ENCODE assay signal across 8 cellular contexts in the genomic region with DNA sequence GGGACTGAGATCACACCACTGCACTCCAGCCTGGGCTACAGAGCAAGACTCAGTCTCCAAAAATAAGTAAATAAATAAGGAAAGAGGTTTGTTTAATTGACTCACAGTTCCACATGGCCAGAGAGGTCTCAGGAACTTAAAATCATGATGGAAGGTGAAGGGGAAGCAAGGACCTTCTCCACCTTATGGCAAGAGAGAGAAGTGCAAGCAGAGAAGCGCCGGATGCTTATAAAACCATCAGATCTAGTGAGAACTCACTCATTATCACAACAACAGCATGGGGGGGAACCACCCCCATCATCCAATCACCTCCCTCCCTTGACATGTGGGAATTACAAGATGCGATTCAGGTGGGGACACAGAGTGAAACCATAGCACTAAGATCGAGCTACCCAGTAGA. TPM values are rescaled to one million over a fixed set of nuclear protein-coding genes. Genes with fewer than 3 reads are reported as not detected.
DNase-seq lines count a peak whose midpoint lies in the region; ATAC-seq and TF ChIP-seq lines count a peak whose summit lies in the region.

No MANE protein-coding gene starts in this region.

- H4K91ac ChIP-seq in mesenchymal stem cell (ENCODE audit: low read length) (no peak overlapping the region), neuronal stem cell (ENCODE audit: low read depth, low read length, poor library complexity) (no peak overlapping the region)

- H3K36me3 ChIP-seq in mesenchymal stem cell (ENCODE audit: control insufficient read depth in 1 of 2, insufficient read depth in 2 of 2, low read depth in 1 of 2, low read length in 2 of 2) (no peaks in the 10 kb centered on the region), neuronal stem cell (replicated peaks in 1 of 2; ENCODE audit: control insufficient read depth in 2 of 2, insufficient read depth in 2 of 2, low read length in 2 of 2) (no peaks in the 10 kb centered on the region)

- H2AFZ ChIP-seq in mesenchymal stem cell (ENCODE audit: low read depth, low read length), result no peak overlapping the region
- no peak overlapping the region for H2AFZ ChIP-seq in neuronal stem cell (ENCODE audit: low read length)

- no peak overlapping the region for H2BK15ac ChIP-seq in mesenchymal stem cell (ENCODE audit: low read depth, poor library complexity, severe bottlenecking)
- no peak overlapping the region for H2BK15ac ChIP-seq in neuronal stem cell (ENCODE audit: low read length)

- no peak overlapping the region for H3K4me2 ChIP-seq in mesenchymal stem cell (ENCODE audit: low read length, poor library complexity, severe bottlenecking)
- H3K4me2 ChIP-seq in neuronal stem cell (ENCODE audit: insufficient read depth, low read length, poor library complexity, severe bottlenecking), result no peak overlapping the region

- ATAC-seq in GM18505 (IDR thresholded peaks at IDR 0.05; ENCODE audit: unreplicated experiment) (peak; percentile 90), HG02623 (IDR thresholded peaks at IDR 0.05; ENCODE audit: unreplicated experiment) (peak; percentile 80)

- no peak overlapping the region for H3K4ac ChIP-seq in mesenchymal stem cell (ENCODE audit: low read depth in 1 of 2, low read length in 2 of 2)
- H3K4ac ChIP-seq in neuronal stem cell (ENCODE audit: low read length), result no peak overlapping the region

- H3K18ac ChIP-seq in mesenchymal stem cell (ENCODE audit: low read depth in 1 of 2, low read length in 2 of 2), result no peak overlapping the region
- H3K18ac ChIP-seq in neuronal stem cell (ENCODE audit: low read length), result no peak overlapping the region

- no peak for TF ChIP-seq POLR2A in GM18505 (IDR thresholded peaks at IDR 0.05; ENCODE audit: borderline replicate concordance, extremely low read depth, insufficient read depth, insufficient read length)

- no peak overlapping the region for H2BK5ac ChIP-seq in mesenchymal stem cell (ENCODE audit: low read depth, low read length, poor library complexity, severe bottlenecking)
- H2BK5ac ChIP-seq in neuronal stem cell (ENCODE audit: low read length), result no peak overlapping the region

- H3K27ac ChIP-seq in mesenchymal stem cell (ENCODE audit: low read length, poor library complexity, severe bottlenecking), result no peak overlapping the region
- H3K27ac ChIP-seq in neuronal stem cell (replicated peaks; ENCODE audit: low read length), result no peak overlapping the region

- H3K4me3 ChIP-seq in mesenchymal stem cell (ENCODE audit: insufficient read depth in 1 of 2, low read depth in 1 of 2, low read length in 2 of 2), result no peak overlapping the region
- no peak overlapping the region for H3K4me3 ChIP-seq in neuronal stem cell (ENCODE audit: low read length in 2 of 2)

- H4K8ac ChIP-seq in mesenchymal stem cell (ENCODE audit: low read length) (no peak overlapping the region), neuronal stem cell (ENCODE audit: low read depth, low read length) (no peak overlapping the region)

- H3K27me3 ChIP-seq in mesenchymal stem cell (ENCODE audit: control insufficient read depth in 1 of 2, insufficient read depth in 1 of 2, low read length in 2 of 2), result no peaks in the 10 kb centered on the region
- no peaks in the 10 kb centered on the region for H3K27me3 ChIP-seq in neuronal stem cell (ENCODE audit: control insufficient read depth in 3 of 3, insufficient read depth in 3 of 3, low read depth in 1 of 3, low read length in 3 of 3)

- no peak overlapping the region for H3K23ac ChIP-seq in mesenchymal stem cell (ENCODE audit: low read length in 2 of 2)
- H3K23ac ChIP-seq in neuronal stem cell (ENCODE audit: low read depth, low read length, poor library complexity), result no peak overlapping the region

- DNase-seq in RPMI8226 (peak; percentile 31), mesenchymal stem cell (peak; percentile 14), neuronal stem cell (ENCODE audit: low spot score) (no peak), C1 segment of cervical spinal cord (lab: John Stamatoyannopoulos, UW) (no peak), activated gamma-delta T cell treated with Interleukin-2 at 50 U/mL for 16 hours (no peak), NCI-H1417 treated with DMSO at 0.1 percent for 48 hours (lab: John Stamatoyannopoulos, UW) (no peak)

- H2AK5ac ChIP-seq in mesenchymal stem cell (ENCODE audit: low read length, severe bottlenecking) (no peak overlapping the region), neuronal stem cell (ENCODE audit: low read depth, low read length) (no peak overlapping the region)

- H2BK120ac ChIP-seq in mesenchymal stem cell (ENCODE audit: low read depth, low read length) (no peak overlapping the region), neuronal stem cell (ENCODE audit: low read depth, low read length) (no peak overlapping the region)

- WGBS in mesenchymal stem cell, result 46% methylated on average over 3 of the region's 4 CpGs
- WGBS in neuronal stem cell (ENCODE audit: extremely low coverage in 2 of 2, insufficient read length in 2 of 2, insufficient replicate concordance in 1 of 2), 2 donors, result no CpG with 5 or more reads among the region's 4 CpGs

- H3K14ac ChIP-seq in mesenchymal stem cell (ENCODE audit: low read length in 2 of 2) (no peak overlapping the region), neuronal stem cell (ENCODE audit: low read length) (no peak overlapping the region)

- H3K79me1 ChIP-seq in mesenchymal stem cell (replicated peaks; ENCODE audit: low read length, poor library complexity, severe bottlenecking) (no peaks in the 10 kb centered on the region), neuronal stem cell (ENCODE audit: low read depth, low read length) (no peaks in the 10 kb centered on the region)

- no peak overlapping the region for H3K9ac ChIP-seq in mesenchymal stem cell (ENCODE audit: low read length)
- no peak overlapping the region for H3K9ac ChIP-seq in neuronal stem cell (ENCODE audit: low read depth, low read length, poor library complexity)

- peaks cover 4% of the 10 kb centered on the region for H3K9me3 ChIP-seq in mesenchymal stem cell (ENCODE audit: control insufficient read depth, low read length)
- peaks cover 0 to 3% of the 10 kb centered on the region in 2 donors for H3K9me3 ChIP-seq in neuronal stem cell (replicated peaks in 1 of 2; ENCODE audit: control insufficient read depth in 2 of 2, insufficient read depth in 1 of 2, low read depth in 1 of 2, low read length in 2 of 2)

- H3K4me1 ChIP-seq in mesenchymal stem cell (ENCODE audit: control insufficient read depth, insufficient read depth, low read depth, low read length) (no peaks in the 10 kb centered on the region), neuronal stem cell (ENCODE audit: control insufficient read depth in 2 of 2, insufficient read depth in 1 of 2, low read depth in 1 of 2, low read length in 2 of 2) (peaks cover 2 to 3% of the 10 kb centered on the region in 2 donors)

- H2BK12ac ChIP-seq in mesenchymal stem cell (ENCODE audit: low read length in 2 of 2) (no peak overlapping the region), neuronal stem cell (ENCODE audit: low read length) (no peak overlapping the region)

RNA-seq across cellular contexts. Expression of a gene that starts 22.8 kb away (rescaled TPM):
- polyA plus RNA-seq in mesenchymal stem cell (2013, experiment 1 of 2), result 15.4 TPM
- 15.8 TPM for polyA plus RNA-seq in mesenchymal stem cell (2013, experiment 2 of 2)
- polyA plus RNA-seq in neuronal stem cell (2013, experiment 1 of 2), result 23.7 TPM
- polyA plus RNA-seq in neuronal stem cell (2013, experiment 2 of 2), result 23.3 TPM

Comparison
In these comparisons a context has a peak if more than half of its experiments do, and no peak if none do; other contexts are left out.
1. DNase-seq: peak in RPMI8226 (single experiment) and mesenchymal stem cell (single experiment); none in neuronal stem cell (single experiment), C1 segment of cervical spinal cord (0 of 14), activated gamma-delta T cell treated with Interleukin-2 at 50 U/mL for 16 hours (single experiment) and NCI-H1417 treated with DMSO at 0.1 percent for 48 hours (single experiment).